Comparison of ENCODE assay signal across 1 cellular context in the genomic region with DNA sequence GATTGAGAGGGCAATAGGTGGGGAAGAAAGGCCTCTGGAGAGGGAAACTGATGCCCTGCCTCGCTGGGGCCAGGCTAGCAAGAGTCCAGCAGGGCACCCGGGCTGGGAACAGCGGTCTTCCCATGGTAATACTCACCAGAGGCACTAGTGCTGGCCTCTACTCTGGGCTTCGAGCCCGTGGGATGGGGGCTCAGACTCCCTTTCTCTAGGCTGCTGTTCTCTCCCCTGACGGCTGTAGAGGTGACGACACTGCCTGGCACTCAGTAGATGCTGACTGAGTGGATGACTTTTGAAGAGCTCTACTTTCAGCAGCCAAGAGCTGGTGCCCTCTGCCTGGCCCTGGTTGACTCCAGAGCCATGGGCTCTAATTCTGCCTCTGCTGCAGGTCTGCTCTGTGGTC.
TF ChIP-seq lines count a peak whose summit lies in the region.

No MANE protein-coding gene starts in this region.

TF ChIP-seq in HepG2, 621 proteins besides CTCF, POLR2A, EP300 and RAD21:
- no peak for TF ChIP-seq HMG20A (CRISPR knock-in tag; IDR thresholded peaks at IDR 0.05; ENCODE audit: borderline replicate concordance)
- no peak for TF ChIP-seq NAIF1 (CRISPR knock-in tag; IDR thresholded peaks at IDR 0.05; ENCODE audit: borderline replicate concordance)
- TF ChIP-seq HNRNPLL (IDR thresholded peaks at IDR 0.05; ENCODE audit: low read depth, low read length, poor library complexity, severe bottlenecking): no peak
- TF ChIP-seq SRY (CRISPR knock-in tag; IDR thresholded peaks at IDR 0.05): no peak
- TF ChIP-seq, protein P1, sequence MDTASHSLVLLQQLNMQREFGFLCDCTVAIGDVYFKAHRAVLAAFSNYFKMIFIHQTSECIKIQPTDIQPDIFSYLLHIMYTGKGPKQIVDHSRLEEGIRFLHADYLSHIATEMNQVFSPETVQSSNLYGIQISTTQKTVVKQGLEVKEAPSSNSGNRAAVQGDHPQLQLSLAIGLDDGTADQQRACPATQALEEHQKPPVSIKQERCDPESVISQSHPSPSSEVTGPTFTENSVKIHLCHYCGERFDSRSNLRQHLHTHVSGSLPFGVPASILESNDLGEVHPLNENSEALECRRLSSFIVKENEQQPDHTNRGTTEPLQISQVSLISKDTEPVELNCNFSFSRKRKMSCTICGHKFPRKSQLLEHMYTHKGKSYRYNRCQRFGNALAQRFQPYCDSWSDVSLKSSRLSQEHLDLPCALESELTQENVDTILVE (CRISPR knock-in tag; IDR thresholded peaks at IDR 0.05): no peak
- TF ChIP-seq, protein P2, sequence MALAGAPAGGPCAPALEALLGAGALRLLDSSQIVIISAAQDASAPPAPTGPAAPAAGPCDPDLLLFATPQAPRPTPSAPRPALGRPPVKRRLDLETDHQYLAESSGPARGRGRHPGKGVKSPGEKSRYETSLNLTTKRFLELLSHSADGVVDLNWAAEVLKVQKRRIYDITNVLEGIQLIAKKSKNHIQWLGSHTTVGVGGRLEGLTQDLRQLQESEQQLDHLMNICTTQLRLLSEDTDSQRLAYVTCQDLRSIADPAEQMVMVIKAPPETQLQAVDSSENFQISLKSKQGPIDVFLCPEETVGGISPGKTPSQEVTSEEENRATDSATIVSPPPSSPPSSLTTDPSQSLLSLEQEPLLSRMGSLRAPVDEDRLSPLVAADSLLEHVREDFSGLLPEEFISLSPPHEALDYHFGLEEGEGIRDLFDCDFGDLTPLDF (CRISPR knock-in tag; IDR thresholded peaks at IDR 0.05): no peak
- no peak for TF ChIP-seq ZNF616 (CRISPR knock-in tag; IDR thresholded peaks at IDR 0.05; ENCODE audit: low read depth)
- no peak for TF ChIP-seq MAFK (conservative IDR thresholded peaks at IDR 0.05 in 1 of 2, IDR thresholded peaks at IDR 0.05 in 1 of 2; ENCODE audit: low read length in 2 of 2)
- TF ChIP-seq, protein P3, sequence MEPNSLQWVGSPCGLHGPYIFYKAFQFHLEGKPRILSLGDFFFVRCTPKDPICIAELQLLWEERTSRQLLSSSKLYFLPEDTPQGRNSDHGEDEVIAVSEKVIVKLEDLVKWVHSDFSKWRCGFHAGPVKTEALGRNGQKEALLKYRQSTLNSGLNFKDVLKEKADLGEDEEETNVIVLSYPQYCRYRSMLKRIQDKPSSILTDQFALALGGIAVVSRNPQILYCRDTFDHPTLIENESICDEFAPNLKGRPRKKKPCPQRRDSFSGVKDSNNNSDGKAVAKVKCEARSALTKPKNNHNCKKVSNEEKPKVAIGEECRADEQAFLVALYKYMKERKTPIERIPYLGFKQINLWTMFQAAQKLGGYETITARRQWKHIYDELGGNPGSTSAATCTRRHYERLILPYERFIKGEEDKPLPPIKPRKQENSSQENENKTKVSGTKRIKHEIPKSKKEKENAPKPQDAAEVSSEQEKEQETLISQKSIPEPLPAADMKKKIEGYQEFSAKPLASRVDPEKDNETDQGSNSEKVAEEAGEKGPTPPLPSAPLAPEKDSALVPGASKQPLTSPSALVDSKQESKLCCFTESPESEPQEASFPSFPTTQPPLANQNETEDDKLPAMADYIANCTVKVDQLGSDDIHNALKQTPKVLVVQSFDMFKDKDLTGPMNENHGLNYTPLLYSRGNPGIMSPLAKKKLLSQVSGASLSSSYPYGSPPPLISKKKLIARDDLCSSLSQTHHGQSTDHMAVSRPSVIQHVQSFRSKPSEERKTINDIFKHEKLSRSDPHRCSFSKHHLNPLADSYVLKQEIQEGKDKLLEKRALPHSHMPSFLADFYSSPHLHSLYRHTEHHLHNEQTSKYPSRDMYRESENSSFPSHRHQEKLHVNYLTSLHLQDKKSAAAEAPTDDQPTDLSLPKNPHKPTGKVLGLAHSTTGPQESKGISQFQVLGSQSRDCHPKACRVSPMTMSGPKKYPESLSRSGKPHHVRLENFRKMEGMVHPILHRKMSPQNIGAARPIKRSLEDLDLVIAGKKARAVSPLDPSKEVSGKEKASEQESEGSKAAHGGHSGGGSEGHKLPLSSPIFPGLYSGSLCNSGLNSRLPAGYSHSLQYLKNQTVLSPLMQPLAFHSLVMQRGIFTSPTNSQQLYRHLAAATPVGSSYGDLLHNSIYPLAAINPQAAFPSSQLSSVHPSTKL (CRISPR knock-in tag; IDR thresholded peaks at IDR 0.05): no peak
- TF ChIP-seq MEIS2 (CRISPR knock-in tag; IDR thresholded peaks at IDR 0.05): no peak
- no peak for TF ChIP-seq NR2F6 (IDR thresholded peaks at IDR 0.05)
- TF ChIP-seq NR2F6 (CRISPR knock-in tag; IDR thresholded peaks at IDR 0.05): no peak
